8 cellular contexts compared by ENCODE assay signal in the genomic region with DNA sequence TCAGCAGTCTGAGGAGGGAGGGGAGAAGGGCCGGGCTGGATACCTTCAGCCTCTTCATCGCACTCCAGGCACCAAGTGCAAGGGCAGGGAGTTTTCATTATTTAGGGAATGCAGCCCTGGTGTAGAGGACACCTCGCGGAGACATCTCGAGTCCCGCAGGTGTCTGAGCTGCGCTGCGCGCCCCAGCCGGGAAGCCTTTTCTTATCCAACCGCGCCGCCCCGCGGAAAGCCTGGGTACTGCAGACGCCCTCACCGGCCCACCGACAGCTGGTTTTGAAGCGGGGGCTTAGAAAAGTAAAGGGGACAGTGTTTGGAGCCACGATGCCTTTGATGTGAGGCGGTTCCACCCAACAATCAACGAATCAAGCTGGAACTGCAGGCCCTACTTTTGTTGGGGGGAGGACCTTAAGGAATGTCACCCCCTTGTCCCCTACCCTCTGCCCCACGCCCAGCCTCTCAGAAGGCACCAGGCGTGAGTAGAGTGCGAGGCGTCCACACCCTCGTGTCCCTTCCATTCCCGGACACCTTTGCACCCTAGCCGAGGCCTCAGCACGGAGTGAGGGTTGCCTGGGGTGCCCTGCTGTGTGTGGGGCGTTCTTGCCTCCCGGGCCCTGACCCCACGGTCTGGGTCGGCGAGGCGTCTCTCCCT. TPM values are rescaled to one million over a fixed set of nuclear protein-coding genes. Genes with fewer than 3 reads are reported as not detected.
DNase-seq lines count a peak whose midpoint lies in the region; ATAC-seq lines count a peak whose summit lies in the region.

No MANE protein-coding gene starts in this region.

- no peak overlapping the region for H3K14ac ChIP-seq in mesenchymal stem cell (ENCODE audit: low read length in 2 of 2)

- no peak overlapping the region for H4K8ac ChIP-seq in mesenchymal stem cell (ENCODE audit: low read length)

- H3K27ac Mint-ChIP-seq in effector memory CD8-positive, alpha-beta T cell = no peak overlapping the region

- no peaks in the 10 kb centered on the region for H3K79me1 ChIP-seq in mesenchymal stem cell (replicated peaks; ENCODE audit: low read length, poor library complexity, severe bottlenecking)

- no peak overlapping the region for H2AFZ ChIP-seq in mesenchymal stem cell (ENCODE audit: low read depth, low read length)

- DNase-seq in GOT3 (lab: John Stamatoyannopoulos, UW) = peak; percentile 42
- DNase-seq in NCI-H460 (ENCODE audit: extremely low read depth, low read depth) = peak; percentile 49
- DNase-seq in activated CD8-positive, alpha-beta memory T cell treated with anti-CD3 and anti-CD28 coated beads for 24 hours = peak; percentile 98
- peak; percentile 69 to 80 (median 76) for DNase-seq in effector memory CD8-positive, alpha-beta T cell
- peak; percentile 30 for DNase-seq in mesenchymal stem cell
- peak; percentile 75 to 83 for DNase-seq in stimulated activated CD8-positive, alpha-beta memory T cell treated with anti-CD3 and anti-CD28 coated beads, Interleukin-2, amount 100 ng/mL, for 48 hours (ENCODE audit: low read depth in 2 of 2)
- DNase-seq in NCI-H748 treated with DMSO at 0.1 percent for 48 hours (lab: John Stamatoyannopoulos, UW) = no peak

- no peak overlapping the region for H2BK15ac ChIP-seq in mesenchymal stem cell (ENCODE audit: low read depth, poor library complexity, severe bottlenecking)

- no peaks in the 10 kb centered on the region for H3K9me3 Mint-ChIP-seq in effector memory CD8-positive, alpha-beta T cell

- H3K4me2 ChIP-seq in BLaER1 = peak overlapping the region; percentile 48
- H3K4me2 ChIP-seq in mesenchymal stem cell (ENCODE audit: low read length, poor library complexity, severe bottlenecking) = peak overlapping the region; percentile 71

- H2BK120ac ChIP-seq in mesenchymal stem cell (ENCODE audit: low read depth, low read length) = no peak overlapping the region

- no peak overlapping the region for H2BK12ac ChIP-seq in mesenchymal stem cell (ENCODE audit: low read length in 2 of 2)

- H3K36me3 Mint-ChIP-seq in effector memory CD8-positive, alpha-beta T cell (ENCODE audit: insufficient read depth) = peaks cover 7% of the 10 kb centered on the region

- H2AK5ac ChIP-seq in mesenchymal stem cell (ENCODE audit: low read length, severe bottlenecking) = no peak overlapping the region

- no peak overlapping the region for H2BK5ac ChIP-seq in mesenchymal stem cell (ENCODE audit: low read depth, low read length, poor library complexity, severe bottlenecking)

- peak overlapping the region; percentile 56 to 65 for H3K4me3 Mint-ChIP-seq in effector memory CD8-positive, alpha-beta T cell

- peaks cover 67 to 84% of the 10 kb centered on the region in 2 donors for H3K27me3 Mint-ChIP-seq in effector memory CD8-positive, alpha-beta T cell

- peaks cover 46% of the 10 kb centered on the region for H4K20me1 ChIP-seq in BLaER1

- no peak overlapping the region for H4K91ac ChIP-seq in mesenchymal stem cell (ENCODE audit: low read length)

- H3K36me3 ChIP-seq in BLaER1 (no peaks in the 10 kb centered on the region), mesenchymal stem cell (ENCODE audit: control insufficient read depth in 1 of 2, insufficient read depth in 2 of 2, low read depth in 1 of 2, low read length in 2 of 2) (no peaks in the 10 kb centered on the region)

- no peak overlapping the region for H3K23ac ChIP-seq in mesenchymal stem cell (ENCODE audit: low read length in 2 of 2)

- H3K4me1 ChIP-seq in BLaER1 (peaks cover 38% of the 10 kb centered on the region), mesenchymal stem cell (ENCODE audit: control insufficient read depth, insufficient read depth, low read depth, low read length) (peaks cover 21% of the 10 kb centered on the region)

- WGBS in mesenchymal stem cell = 2% methylated on average over 29 of the region's 36 CpGs

- ATAC-seq in effector memory CD8-positive, alpha-beta T cell (replicated peaks) = peak; percentile 65

- H3K18ac ChIP-seq in mesenchymal stem cell (ENCODE audit: low read depth in 1 of 2, low read length in 2 of 2) = no peak overlapping the region

- H3K9me3 ChIP-seq in BLaER1 (peaks cover 23% of the 10 kb centered on the region), mesenchymal stem cell (ENCODE audit: control insufficient read depth, low read length) (no peaks in the 10 kb centered on the region)

- H3K4ac ChIP-seq in mesenchymal stem cell (ENCODE audit: low read depth in 1 of 2, low read length in 2 of 2) = no peak overlapping the region

- H3K27me3 ChIP-seq in BLaER1 (peaks cover 61% of the 10 kb centered on the region), mesenchymal stem cell (ENCODE audit: control insufficient read depth in 1 of 2, insufficient read depth in 1 of 2, low read length in 2 of 2) (peaks cover 75 to 91% of the 10 kb centered on the region in 2 experiments)

- H3K9ac ChIP-seq in BLaER1 (no peak overlapping the region), mesenchymal stem cell (ENCODE audit: low read length) (peak overlapping the region; percentile 38)

- peaks cover 0 to 17% of the 10 kb centered on the region in 2 donors for H3K4me1 Mint-ChIP-seq in effector memory CD8-positive, alpha-beta T cell (ENCODE audit: low read depth in 2 of 2)

- H3K27ac ChIP-seq in BLaER1 (no peak overlapping the region), mesenchymal stem cell (ENCODE audit: low read length, poor library complexity, severe bottlenecking) (no peak overlapping the region)

- peak overlapping the region; percentile 40 for H3K4me3 ChIP-seq in BLaER1
- peak overlapping the region; percentile 54 to 74 for H3K4me3 ChIP-seq in mesenchymal stem cell (ENCODE audit: insufficient read depth in 1 of 2, low read depth in 1 of 2, low read length in 2 of 2)

RNA-seq across cellular contexts. Expression of gene NKX2-2, which starts 8.6 kb away (rescaled TPM):
- total RNA-seq in NCI-H460 (2014; rRNA removed; shearing (Covaris generic)) = not detected in 2 replicates
- polyA plus RNA-seq in NCI-H460 (2014; cell fraction: nucleus; rRNA removed) = not detected in 2 replicates
- polyA plus RNA-seq in mesenchymal stem cell (2013, experiment 1 of 2) = not detected
- polyA plus RNA-seq in mesenchymal stem cell (2013, experiment 2 of 2) = not detected
